Comparison of ENCODE assay signal across 1 cellular context in the genomic region with DNA sequence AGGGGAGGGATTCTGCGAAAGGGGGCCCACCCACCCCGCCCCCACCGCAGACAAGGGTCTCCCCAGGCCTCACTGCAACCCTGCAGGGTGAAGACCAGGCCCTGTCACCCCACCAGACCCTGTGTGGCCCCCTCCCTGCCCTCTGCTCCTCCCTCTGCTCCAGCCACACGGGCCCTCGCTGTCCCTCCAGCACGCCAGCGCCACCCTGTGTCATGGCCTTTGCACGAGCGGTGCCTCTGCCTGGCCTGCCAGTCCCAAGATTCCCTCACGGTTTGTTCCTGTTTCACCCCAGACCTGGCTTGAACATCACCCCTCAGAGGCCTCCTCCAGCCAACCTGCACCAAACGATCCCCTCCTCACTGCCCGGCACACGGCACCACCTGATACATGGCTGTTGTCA.
TF ChIP-seq lines count a peak whose summit lies in the region.

No MANE protein-coding gene starts in this region.

TF ChIP-seq in H1, 55 proteins besides CTCF, POLR2A, EP300 and RAD21:
- TF ChIP-seq JUND (IDR thresholded peaks at IDR 0.05; ENCODE audit: low read length) = no peak
- TF ChIP-seq, protein P1, sequence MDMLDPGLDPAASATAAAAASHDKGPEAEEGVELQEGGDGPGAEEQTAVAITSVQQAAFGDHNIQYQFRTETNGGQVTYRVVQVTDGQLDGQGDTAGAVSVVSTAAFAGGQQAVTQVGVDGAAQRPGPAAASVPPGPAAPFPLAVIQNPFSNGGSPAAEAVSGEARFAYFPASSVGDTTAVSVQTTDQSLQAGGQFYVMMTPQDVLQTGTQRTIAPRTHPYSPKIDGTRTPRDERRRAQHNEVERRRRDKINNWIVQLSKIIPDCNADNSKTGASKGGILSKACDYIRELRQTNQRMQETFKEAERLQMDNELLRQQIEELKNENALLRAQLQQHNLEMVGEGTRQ (IDR thresholded peaks at IDR 0.05; ENCODE audit: low read length) = no peak
- TF ChIP-seq RNF2 (IDR thresholded peaks at IDR 0.05; ENCODE audit: borderline replicate concordance, low read depth, low read length, missing control alignments, poor library complexity, severe bottlenecking) = no peak
